In the genomic region with DNA sequence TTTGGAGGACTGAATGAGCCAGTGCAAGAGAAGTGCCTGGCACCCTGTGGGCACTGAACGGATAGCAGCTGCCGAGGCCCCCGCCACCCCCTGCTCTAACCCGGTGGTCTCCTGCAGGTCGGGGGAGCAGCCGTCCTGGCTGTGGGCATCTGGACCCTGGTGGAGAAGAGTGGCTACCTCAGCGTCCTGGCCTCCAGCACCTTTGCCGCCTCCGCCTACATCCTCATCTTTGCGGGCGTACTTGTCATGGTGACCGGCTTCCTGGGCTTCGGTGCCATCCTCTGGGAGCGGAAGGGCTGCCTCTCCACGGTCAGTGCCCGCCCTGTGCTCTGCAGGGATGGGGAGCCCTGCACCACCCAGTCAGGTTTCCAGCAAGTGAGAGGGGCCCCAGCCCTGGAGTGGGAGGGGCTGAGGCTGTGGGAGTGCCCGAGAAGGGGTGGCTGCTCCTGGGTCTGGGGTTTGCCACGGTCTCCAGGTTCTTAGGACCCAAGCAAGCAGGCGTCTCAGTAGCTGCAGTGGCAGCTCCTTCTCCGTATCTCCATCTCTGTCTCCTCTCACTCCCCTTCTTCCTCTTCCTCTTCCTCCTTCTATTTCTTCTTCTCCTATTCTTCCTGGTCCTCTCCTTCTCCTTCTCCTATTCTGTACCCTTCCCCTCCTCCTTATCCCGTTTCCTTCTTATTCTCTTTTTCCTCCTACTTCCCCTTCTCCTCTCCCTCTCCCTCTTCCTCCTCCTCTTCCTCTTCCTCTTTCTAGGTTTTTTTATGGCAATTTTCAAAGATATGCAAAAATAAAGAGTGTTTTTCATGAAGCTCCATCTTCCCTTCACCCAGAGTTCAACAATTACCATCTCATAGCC, we compare ENCODE assay signal across 2 cellular contexts.
A peak's percentile ranks its signal among the peaks of the same experiment; 100 is the strongest.
TF ChIP-seq lines count a peak whose summit lies in the region.

No MANE protein-coding gene starts in this region.

TF ChIP-seq in GM23338, 12 proteins besides CTCF, POLR2A, EP300 and RAD21 (continued from another document):
- TF ChIP-seq, protein P1, sequence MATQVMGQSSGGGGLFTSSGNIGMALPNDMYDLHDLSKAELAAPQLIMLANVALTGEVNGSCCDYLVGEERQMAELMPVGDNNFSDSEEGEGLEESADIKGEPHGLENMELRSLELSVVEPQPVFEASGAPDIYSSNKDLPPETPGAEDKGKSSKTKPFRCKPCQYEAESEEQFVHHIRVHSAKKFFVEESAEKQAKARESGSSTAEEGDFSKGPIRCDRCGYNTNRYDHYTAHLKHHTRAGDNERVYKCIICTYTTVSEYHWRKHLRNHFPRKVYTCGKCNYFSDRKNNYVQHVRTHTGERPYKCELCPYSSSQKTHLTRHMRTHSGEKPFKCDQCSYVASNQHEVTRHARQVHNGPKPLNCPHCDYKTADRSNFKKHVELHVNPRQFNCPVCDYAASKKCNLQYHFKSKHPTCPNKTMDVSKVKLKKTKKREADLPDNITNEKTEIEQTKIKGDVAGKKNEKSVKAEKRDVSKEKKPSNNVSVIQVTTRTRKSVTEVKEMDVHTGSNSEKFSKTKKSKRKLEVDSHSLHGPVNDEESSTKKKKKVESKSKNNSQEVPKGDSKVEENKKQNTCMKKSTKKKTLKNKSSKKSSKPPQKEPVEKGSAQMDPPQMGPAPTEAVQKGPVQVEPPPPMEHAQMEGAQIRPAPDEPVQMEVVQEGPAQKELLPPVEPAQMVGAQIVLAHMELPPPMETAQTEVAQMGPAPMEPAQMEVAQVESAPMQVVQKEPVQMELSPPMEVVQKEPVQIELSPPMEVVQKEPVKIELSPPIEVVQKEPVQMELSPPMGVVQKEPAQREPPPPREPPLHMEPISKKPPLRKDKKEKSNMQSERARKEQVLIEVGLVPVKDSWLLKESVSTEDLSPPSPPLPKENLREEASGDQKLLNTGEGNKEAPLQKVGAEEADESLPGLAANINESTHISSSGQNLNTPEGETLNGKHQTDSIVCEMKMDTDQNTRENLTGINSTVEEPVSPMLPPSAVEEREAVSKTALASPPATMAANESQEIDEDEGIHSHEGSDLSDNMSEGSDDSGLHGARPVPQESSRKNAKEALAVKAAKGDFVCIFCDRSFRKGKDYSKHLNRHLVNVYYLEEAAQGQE (IDR thresholded peaks at IDR 0.05; ENCODE audit: unreplicated experiment): no peak
- TF ChIP-seq ZNF114 (CRISPR knock-in tag; IDR thresholded peaks at IDR 0.05): no peak
- no peak for TF ChIP-seq STAT1 (IDR thresholded peaks at IDR 0.05; ENCODE audit: unreplicated experiment)
- no peak for TF ChIP-seq POLR2AphosphoS5 (IDR thresholded peaks at IDR 0.05; ENCODE audit: low read depth)
- TF ChIP-seq EZH2 (IDR thresholded peaks at IDR 0.05; ENCODE audit: low read depth, unreplicated experiment): no peak
- TF ChIP-seq ZNF462 (CRISPR knock-in tag; IDR thresholded peaks at IDR 0.05): no peak
- TF ChIP-seq EZH2phosphoT487 (IDR thresholded peaks at IDR 0.05; ENCODE audit: unreplicated experiment): no peak
- TF ChIP-seq NANOG (IDR thresholded peaks at IDR 0.05; ENCODE audit: borderline replicate concordance): no peak
- no peak for TF ChIP-seq CREB1 (CRISPR knock-in tag; IDR thresholded peaks at IDR 0.05; ENCODE audit: low read depth)
- TF ChIP-seq ZNF331 (CRISPR knock-in tag; IDR thresholded peaks at IDR 0.05; ENCODE audit: low read depth): no peak

TF ChIP-seq in HEK293, 187 proteins besides CTCF, POLR2A, EP300 and RAD21 (continued from another document):
- TF ChIP-seq, protein P1 (tag by site-specific recombination; IDR thresholded peaks at IDR 0.05): no peak
- TF ChIP-seq ZNF366 (tag by site-specific recombination; conservative IDR thresholded peaks at IDR 0.05) (peak; percentile 63), BCL6B (tag by site-specific recombination; IDR thresholded peaks at IDR 0.05) (0 out of 2 replicates have a peak, but pooled peaks have one; percentile 38)
